Comparison of ENCODE assay signal across 1 cellular context in the genomic region with DNA sequence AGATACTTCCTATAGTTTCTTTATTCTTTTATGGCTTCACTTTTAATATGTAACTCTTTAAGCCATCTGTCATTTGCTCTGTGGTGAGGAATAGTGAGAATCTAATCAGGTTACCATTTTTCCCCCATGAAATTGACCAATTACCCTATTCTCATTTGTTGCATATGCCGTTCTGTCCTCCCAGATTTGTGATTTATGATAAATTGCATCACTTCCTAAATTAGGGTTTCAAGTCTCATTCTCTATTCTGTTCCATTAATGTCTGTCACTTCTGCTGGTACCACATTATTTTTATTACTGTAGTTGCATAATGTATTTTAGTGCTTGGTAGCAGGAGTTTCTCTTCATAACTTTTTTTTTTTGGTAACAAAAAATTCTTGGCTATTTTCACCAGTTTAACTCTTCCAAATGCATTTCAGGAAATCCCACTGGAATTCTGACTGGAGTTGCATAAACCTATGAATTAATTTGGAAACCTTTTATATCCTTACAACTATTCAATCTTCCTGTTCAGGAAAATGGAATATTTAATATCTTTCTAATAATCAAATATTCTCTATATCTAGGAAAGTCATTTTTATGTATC.
TF ChIP-seq lines count a peak whose summit lies in the region.

No MANE protein-coding gene starts in this region.

TF ChIP-seq in GM12878, 131 proteins besides CTCF, POLR2A, EP300 and RAD21 (continued from another document):
- TF ChIP-seq NBN (IDR thresholded peaks at IDR 0.05): 0 out of 2 replicates have a peak, but pooled peaks have one; percentile 27
- TF ChIP-seq, protein P1, sequence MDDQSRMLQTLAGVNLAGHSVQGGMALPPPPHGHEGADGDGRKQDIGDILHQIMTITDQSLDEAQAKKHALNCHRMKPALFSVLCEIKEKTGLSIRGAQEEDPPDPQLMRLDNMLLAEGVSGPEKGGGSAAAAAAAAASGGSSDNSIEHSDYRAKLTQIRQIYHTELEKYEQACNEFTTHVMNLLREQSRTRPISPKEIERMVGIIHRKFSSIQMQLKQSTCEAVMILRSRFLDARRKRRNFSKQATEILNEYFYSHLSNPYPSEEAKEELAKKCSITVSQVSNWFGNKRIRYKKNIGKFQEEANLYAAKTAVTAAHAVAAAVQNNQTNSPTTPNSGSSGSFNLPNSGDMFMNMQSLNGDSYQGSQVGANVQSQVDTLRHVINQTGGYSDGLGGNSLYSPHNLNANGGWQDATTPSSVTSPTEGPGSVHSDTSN (IDR thresholded peaks at IDR 0.05; ENCODE audit: insufficient replicate concordance, low read depth, low read length): peak; percentile 78
- TF ChIP-seq, protein P2, sequence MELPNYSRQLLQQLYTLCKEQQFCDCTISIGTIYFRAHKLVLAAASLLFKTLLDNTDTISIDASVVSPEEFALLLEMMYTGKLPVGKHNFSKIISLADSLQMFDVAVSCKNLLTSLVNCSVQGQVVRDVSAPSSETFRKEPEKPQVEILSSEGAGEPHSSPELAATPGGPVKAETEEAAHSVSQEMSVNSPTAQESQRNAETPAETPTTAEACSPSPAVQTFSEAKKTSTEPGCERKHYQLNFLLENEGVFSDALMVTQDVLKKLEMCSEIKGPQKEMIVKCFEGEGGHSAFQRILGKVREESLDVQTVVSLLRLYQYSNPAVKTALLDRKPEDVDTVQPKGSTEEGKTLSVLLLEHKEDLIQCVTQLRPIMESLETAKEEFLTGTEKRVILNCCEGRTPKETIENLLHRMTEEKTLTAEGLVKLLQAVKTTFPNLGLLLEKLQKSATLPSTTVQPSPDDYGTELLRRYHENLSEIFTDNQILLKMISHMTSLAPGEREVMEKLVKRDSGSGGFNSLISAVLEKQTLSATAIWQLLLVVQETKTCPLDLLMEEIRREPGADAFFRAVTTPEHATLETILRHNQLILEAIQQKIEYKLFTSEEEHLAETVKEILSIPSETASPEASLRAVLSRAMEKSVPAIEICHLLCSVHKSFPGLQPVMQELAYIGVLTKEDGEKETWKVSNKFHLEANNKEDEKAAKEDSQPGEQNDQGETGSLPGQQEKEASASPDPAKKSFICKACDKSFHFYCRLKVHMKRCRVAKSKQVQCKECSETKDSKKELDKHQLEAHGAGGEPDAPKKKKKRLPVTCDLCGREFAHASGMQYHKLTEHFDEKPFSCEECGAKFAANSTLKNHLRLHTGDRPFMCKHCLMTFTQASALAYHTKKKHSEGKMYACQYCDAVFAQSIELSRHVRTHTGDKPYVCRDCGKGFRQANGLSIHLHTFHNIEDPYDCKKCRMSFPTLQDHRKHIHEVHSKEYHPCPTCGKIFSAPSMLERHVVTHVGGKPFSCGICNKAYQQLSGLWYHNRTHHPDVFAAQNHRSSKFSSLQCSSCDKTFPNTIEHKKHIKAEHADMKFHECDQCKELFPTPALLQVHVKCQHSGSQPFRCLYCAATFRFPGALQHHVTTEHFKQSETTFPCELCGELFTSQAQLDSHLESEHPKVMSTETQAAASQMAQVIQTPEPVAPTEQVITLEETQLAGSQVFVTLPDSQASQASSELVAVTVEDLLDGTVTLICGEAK (IDR thresholded peaks at IDR 0.05; ENCODE audit: borderline replicate concordance): no peak
- TF ChIP-seq BHLHE40 (IDR thresholded peaks at IDR 0.05; ENCODE audit: borderline replicate concordance in 1 of 2, low read depth in 2 of 2, low read length in 1 of 2): peak; percentile 13 to 24; a peak in 1 of 4 replicates
- peak; percentile 52; the same call in 1 of the 2 replicates for TF ChIP-seq SPI1 (IDR thresholded peaks at IDR 0.05; ENCODE audit: borderline replicate concordance, insufficient read depth, low read depth, low read length)
- TF ChIP-seq MTA2 (IDR thresholded peaks at IDR 0.05; ENCODE audit: low read depth): peak; percentile 94
- TF ChIP-seq BMI1 (IDR thresholded peaks at IDR 0.05; ENCODE audit: borderline replicate concordance): peak; percentile 53; the same call in 1 of the 2 replicates
- TF ChIP-seq ZNF24 (IDR thresholded peaks at IDR 0.05): peak; percentile 60; the same call in 1 of the 2 replicates
- TF ChIP-seq, protein P3, sequence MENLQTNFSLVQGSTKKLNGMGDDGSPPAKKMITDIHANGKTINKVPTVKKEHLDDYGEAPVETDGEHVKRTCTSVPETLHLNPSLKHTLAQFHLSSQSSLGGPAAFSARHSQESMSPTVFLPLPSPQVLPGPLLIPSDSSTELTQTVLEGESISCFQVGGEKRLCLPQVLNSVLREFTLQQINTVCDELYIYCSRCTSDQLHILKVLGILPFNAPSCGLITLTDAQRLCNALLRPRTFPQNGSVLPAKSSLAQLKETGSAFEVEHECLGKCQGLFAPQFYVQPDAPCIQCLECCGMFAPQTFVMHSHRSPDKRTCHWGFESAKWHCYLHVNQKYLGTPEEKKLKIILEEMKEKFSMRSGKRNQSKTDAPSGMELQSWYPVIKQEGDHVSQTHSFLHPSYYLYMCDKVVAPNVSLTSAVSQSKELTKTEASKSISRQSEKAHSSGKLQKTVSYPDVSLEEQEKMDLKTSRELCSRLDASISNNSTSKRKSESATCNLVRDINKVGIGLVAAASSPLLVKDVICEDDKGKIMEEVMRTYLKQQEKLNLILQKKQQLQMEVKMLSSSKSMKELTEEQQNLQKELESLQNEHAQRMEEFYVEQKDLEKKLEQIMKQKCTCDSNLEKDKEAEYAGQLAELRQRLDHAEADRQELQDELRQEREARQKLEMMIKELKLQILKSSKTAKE (IDR thresholded peaks at IDR 0.05; ENCODE audit: low read depth, poor library complexity, severe bottlenecking): peak; percentile 79
- peak; percentile 62 for TF ChIP-seq TBL1XR1 (IDR thresholded peaks at IDR 0.05; ENCODE audit: low read depth, low read length)
- TF ChIP-seq, protein P4, sequence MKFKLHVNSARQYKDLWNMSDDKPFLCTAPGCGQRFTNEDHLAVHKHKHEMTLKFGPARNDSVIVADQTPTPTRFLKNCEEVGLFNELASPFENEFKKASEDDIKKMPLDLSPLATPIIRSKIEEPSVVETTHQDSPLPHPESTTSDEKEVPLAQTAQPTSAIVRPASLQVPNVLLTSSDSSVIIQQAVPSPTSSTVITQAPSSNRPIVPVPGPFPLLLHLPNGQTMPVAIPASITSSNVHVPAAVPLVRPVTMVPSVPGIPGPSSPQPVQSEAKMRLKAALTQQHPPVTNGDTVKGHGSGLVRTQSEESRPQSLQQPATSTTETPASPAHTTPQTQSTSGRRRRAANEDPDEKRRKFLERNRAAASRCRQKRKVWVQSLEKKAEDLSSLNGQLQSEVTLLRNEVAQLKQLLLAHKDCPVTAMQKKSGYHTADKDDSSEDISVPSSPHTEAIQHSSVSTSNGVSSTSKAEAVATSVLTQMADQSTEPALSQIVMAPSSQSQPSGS (IDR thresholded peaks at IDR 0.05; ENCODE audit: low read length): 0 out of 2 replicates have a peak, but pooled peaks have one; percentile 56
- no peak for TF ChIP-seq RFX5 (IDR thresholded peaks at IDR 0.05; ENCODE audit: low read depth, low read length)
- TF ChIP-seq SMC3 (IDR thresholded peaks at IDR 0.05; ENCODE audit: borderline replicate concordance, low read length): no peak
- peak; percentile 33 for TF ChIP-seq DPF2 (IDR thresholded peaks at IDR 0.05)
- TF ChIP-seq ATF7 (IDR thresholded peaks at IDR 0.05; ENCODE audit: low read depth): peak; percentile 90
- TF ChIP-seq BCL11A (IDR thresholded peaks at IDR 0.05; ENCODE audit: low read depth, low read length): peak; percentile 86
- peak in 1 of 2 experiments; percentile 65; a peak in 1 of 4 replicates for TF ChIP-seq ETV6 (conservative IDR thresholded peaks at IDR 0.05 in 1 of 2, IDR thresholded peaks at IDR 0.05 in 1 of 2; ENCODE audit: borderline replicate concordance in 1 of 2, low read depth in 1 of 2)
- peak; percentile 59; the same call in 1 of the 2 replicates for TF ChIP-seq CREM (IDR thresholded peaks at IDR 0.05; ENCODE audit: low read depth)
